ENCODE assay signal across 29 cellular contexts in genomic region chr4:6573551-6573950, GRCh38. TPM values are rescaled to one million over a fixed set of nuclear protein-coding genes. Genes with fewer than 3 reads are reported as not detected.
DNase-seq lines count a peak whose midpoint lies in the region; FAIRE-seq and TF ChIP-seq lines count a peak whose summit lies in the region.
"Had no signal": no experiment of that assay in that cellular context is flagged by ENCODE, and none has a peak within 500 bp of the region (broad histone marks: within the 10 kb centered on the region; RNA-seq: fewer than 3 reads in every experiment).

No MANE protein-coding gene starts in this region.

- peaks cover 3% of the 10 kb centered on the region for H3F3A ChIP-seq in neural progenitor cell (ENCODE audit: low read depth)

- no peak for FAIRE-seq in RCC 7860 (lab: Jason Lieb, UNC)
- FAIRE-seq: A549, astrocyte, endometrium had no signal

- H3K4me1 ChIP-seq in neural progenitor cell, result no peaks in the 10 kb centered on the region
- H3K4me1 ChIP-seq: BE2C had no signal

- H3K9me3 Mint-ChIP-seq in activated T-cell treated with anti-CD3 and anti-CD28 coated beads, Interleukin-2, amount 50 U/mL, for 24 hours, result peaks cover 5% of the 10 kb centered on the region
- H3K9me3 Mint-ChIP-seq in IgD-negative memory B cell (no peaks in the 10 kb centered on the region), neural progenitor cell (no peaks in the 10 kb centered on the region)
- no peaks in the 10 kb centered on the region for H3K9me3 Mint-ChIP-seq in activated T-helper 2 cell treated with anti-CD3 and anti-CD28 coated beads, Interferon-gamma antibody, Interleukin-2, Interleukin-4, amounts not matched to agents 10 μg/mL and 5 μg/mL and 100 μg/mL, durations not matched to agents 14 hours and 24 hours and 36 hours

- H3K36me3 Mint-ChIP-seq in activated T-cell treated with anti-CD3 and anti-CD28 coated beads, Interleukin-2, amount 50 U/mL, for 24 hours (ENCODE audit: low read depth), result peaks cover 18% of the 10 kb centered on the region
- H3K36me3 Mint-ChIP-seq in IgD-negative memory B cell, result peaks cover 4% of the 10 kb centered on the region
- peaks cover 11% of the 10 kb centered on the region for H3K36me3 Mint-ChIP-seq in activated T-helper 2 cell treated with anti-CD3 and anti-CD28 coated beads, Interferon-gamma antibody, Interleukin-2, Interleukin-4, amounts not matched to agents 10 μg/mL and 5 μg/mL and 100 μg/mL, durations not matched to agents 14 hours and 24 hours and 36 hours (ENCODE audit: low read depth)
- no peaks in the 10 kb centered on the region for H3K36me3 Mint-ChIP-seq in neural progenitor cell

- H3K27ac ChIP-seq in neural progenitor cell, result no peak overlapping the region
- H3K27ac ChIP-seq: A549, esophagus squamous epithelium, heart right ventricle, KMS-11 had no signal

- no peak overlapping the region for H3K27ac Mint-ChIP-seq in activated T-cell treated with anti-CD3 and anti-CD28 coated beads, Interleukin-2, amount 50 U/mL, for 24 hours
- peak overlapping the region in 1 of 3 donors; percentile 45 for H3K27ac Mint-ChIP-seq in IgD-negative memory B cell
- no peak overlapping the region for H3K27ac Mint-ChIP-seq in activated T-helper 2 cell treated with anti-CD3 and anti-CD28 coated beads, Interferon-gamma antibody, Interleukin-2, Interleukin-4, amounts not matched to agents 10 μg/mL and 5 μg/mL and 100 μg/mL, durations not matched to agents 14 hours and 24 hours and 36 hours
- H3K27ac Mint-ChIP-seq in neural progenitor cell, result no peak overlapping the region

- peaks cover 16% of the 10 kb centered on the region for H3K4me1 Mint-ChIP-seq in activated T-cell treated with anti-CD3 and anti-CD28 coated beads, Interleukin-2, amount 50 U/mL, for 24 hours (ENCODE audit: low read depth)
- H3K4me1 Mint-ChIP-seq in IgD-negative memory B cell (peaks cover 0 to 11% (median 7%) of the 10 kb centered on the region in 3 donors), neural progenitor cell (peaks cover 2% of the 10 kb centered on the region)
- H3K4me1 Mint-ChIP-seq in activated T-helper 2 cell treated with anti-CD3 and anti-CD28 coated beads, Interferon-gamma antibody, Interleukin-2, Interleukin-4, amounts not matched to agents 10 μg/mL and 5 μg/mL and 100 μg/mL, durations not matched to agents 14 hours and 24 hours and 36 hours (ENCODE audit: low read depth), result peaks cover 6% of the 10 kb centered on the region

- no peak overlapping the region for H2AFZ ChIP-seq in neural progenitor cell (replicated peaks)

- no peak for DNase-seq in activated T-cell treated with anti-CD3 and anti-CD28 coated beads, Interleukin-2, amount 50 U/mL, for 24 hours
- no peak for DNase-seq in activated T-cell treated with anti-CD3 and anti-CD28 coated beads, Interleukin-2, amount 50 U/mL, for 1 hour
- DNase-seq in activated T-helper 2 cell treated with anti-CD3 and anti-CD28 coated beads, Interferon-gamma antibody, Interleukin-2, Interleukin-4, amounts not matched to agents 10 μg/mL and 5 μg/mL and 100 μg/mL, durations not matched to agents 14 hours and 24 hours and 36 hours (ENCODE audit: low spot score), result no peak
- no peak for DNase-seq in neural progenitor cell (ENCODE audit: low spot score)
- DNase-seq in NCI-H2107 (lab: John Stamatoyannopoulos, UW), result no peak
- no peak for DNase-seq in activated CD4-positive, CD25-positive, alpha-beta regulatory T cell treated with anti-CD3 and anti-CD28 coated beads, Interleukin-2, amount 50 U/mL, for 72 hours
- DNase-seq in RCC 7860 (ENCODE audit: low spot score), result no peak
- DNase-seq: activated CD4-positive, alpha-beta T cell treated with anti-CD3 and anti-CD28 coated beads, Interleukin-2, amount 50 U/mL, for 48 hours; BE2C; central memory CD4-positive, alpha-beta T cell; dermis blood vessel endothelial cell; DND-41; esophagus squamous epithelium; foreskin melanocyte; HCEC 1CT; heart right ventricle; MM.1S; NCI-H1436; NCI-H510A treated with DMSO at 0.1 percent for 48 hours; occipital lobe; SIG-M5; T1000; trophoblast cell had no signal

- peaks cover 33% of the 10 kb centered on the region for H3K27me3 ChIP-seq in neural progenitor cell

- H3K4me3 Mint-ChIP-seq in activated T-cell treated with anti-CD3 and anti-CD28 coated beads, Interleukin-2, amount 50 U/mL, for 24 hours, result peak overlapping the region; percentile 82
- H3K4me3 Mint-ChIP-seq in IgD-negative memory B cell, result peak overlapping the region in 3 of 4 donors; percentile 87 to 97 (median 90)
- peak overlapping the region; percentile 34 for H3K4me3 Mint-ChIP-seq in activated T-helper 2 cell treated with anti-CD3 and anti-CD28 coated beads, Interferon-gamma antibody, Interleukin-2, Interleukin-4, amounts not matched to agents 10 μg/mL and 5 μg/mL and 100 μg/mL, durations not matched to agents 14 hours and 24 hours and 36 hours (ENCODE audit: low read depth)
- peak overlapping the region; percentile 88 for H3K4me3 Mint-ChIP-seq in neural progenitor cell

- intact Hi-C loops in activated T-helper 2 cell treated with anti-CD3 and anti-CD28 coated beads, Interferon-gamma antibody, Interleukin-2, Interleukin-4, amounts not matched to agents 10 μg/mL and 5 μg/mL and 100 μg/mL, durations not matched to agents 14 hours and 24 hours and 36 hours (cut with micrococcal nuclease), result loop anchor here (10.0 kb wide), 2 partner anchors 101 to 131 kb away; partner anchors contain the start of gene MRFAP1L1

- no peak overlapping the region for H3K9ac ChIP-seq in neural progenitor cell
- H3K9ac ChIP-seq: KMS-11 had no signal

- no peaks in the 10 kb centered on the region for H3K36me3 ChIP-seq in neural progenitor cell
- H3K36me3 ChIP-seq: BE2C had no signal

- H3K79me2 ChIP-seq in neural progenitor cell (ENCODE audit: low read depth), result no peaks in the 10 kb centered on the region

- H3K27me3 Mint-ChIP-seq in activated T-cell treated with anti-CD3 and anti-CD28 coated beads, Interleukin-2, amount 50 U/mL, for 24 hours, result no peaks in the 10 kb centered on the region
- H3K27me3 Mint-ChIP-seq in IgD-negative memory B cell (peaks cover 1% of the 10 kb centered on the region), neural progenitor cell (ENCODE audit: insufficient read depth, low read depth) (peaks cover 16% of the 10 kb centered on the region)
- H3K27me3 Mint-ChIP-seq in activated T-helper 2 cell treated with anti-CD3 and anti-CD28 coated beads, Interferon-gamma antibody, Interleukin-2, Interleukin-4, amounts not matched to agents 10 μg/mL and 5 μg/mL and 100 μg/mL, durations not matched to agents 14 hours and 24 hours and 36 hours (ENCODE audit: low read depth), result peaks cover 9% of the 10 kb centered on the region

- H3K9me3 ChIP-seq in neural progenitor cell (ENCODE audit: low read depth), result no peaks in the 10 kb centered on the region
- H3K9me3 ChIP-seq: A549, BE2C, esophagus squamous epithelium, heart right ventricle had no signal

- H3K4me2 ChIP-seq in neural progenitor cell, result no peak overlapping the region
- H3K4me2 ChIP-seq: KMS-11 had no signal

- H3K4me3 ChIP-seq in neural progenitor cell, result no peak overlapping the region
- H3K4me3 ChIP-seq: A549, lung had no signal

- TF ChIP-seq CTCF in neural progenitor cell (IDR thresholded peaks at IDR 0.05), result no peak

- H4K20me1 ChIP-seq in neural progenitor cell (ENCODE audit: low read depth), result no peaks in the 10 kb centered on the region

RNA-seq across cellular contexts. Expression of gene MAN2B2, which starts 1.4 kb away (rescaled TPM):
- polyA plus RNA-seq in IgD-negative memory B cell, result 22.5 TPM
- 14.9 and 16.3 TPM in 2 replicates for total RNA-seq in activated T-helper 2 cell treated with anti-CD3 and anti-CD28 coated beads, Interferon-gamma antibody, Interleukin-2, Interleukin-4, amounts not matched to agents 10 μg/mL and 5 μg/mL and 100 μg/mL, durations not matched to agents 14 hours and 24 hours and 36 hours
- total RNA-seq in neural progenitor cell (ENCODE audit: low replicate concordance), result 2.7 and 6.3 TPM in 2 replicates

Comparison
In these comparisons a context has a peak if more than half of its experiments do, and no peak if none do; other contexts are left out.
1. H3K4me3 Mint-ChIP-seq: peak in every context shown above with its lines; median percentile 90 in IgD-negative memory B cell; 88 in neural progenitor cell; 82 in activated T-cell treated with anti-CD3 and anti-CD28 coated beads, Interleukin-2, amount 50 U/mL, for 24 hours; 34 in activated T-helper 2 cell treated with anti-CD3 and anti-CD28 coated beads, Interferon-gamma antibody, Interleukin-2, Interleukin-4, amounts not matched to agents 10 μg/mL and 5 μg/mL and 100 μg/mL, durations not matched to agents 14 hours and 24 hours and 36 hours.